In the genomic region with DNA sequence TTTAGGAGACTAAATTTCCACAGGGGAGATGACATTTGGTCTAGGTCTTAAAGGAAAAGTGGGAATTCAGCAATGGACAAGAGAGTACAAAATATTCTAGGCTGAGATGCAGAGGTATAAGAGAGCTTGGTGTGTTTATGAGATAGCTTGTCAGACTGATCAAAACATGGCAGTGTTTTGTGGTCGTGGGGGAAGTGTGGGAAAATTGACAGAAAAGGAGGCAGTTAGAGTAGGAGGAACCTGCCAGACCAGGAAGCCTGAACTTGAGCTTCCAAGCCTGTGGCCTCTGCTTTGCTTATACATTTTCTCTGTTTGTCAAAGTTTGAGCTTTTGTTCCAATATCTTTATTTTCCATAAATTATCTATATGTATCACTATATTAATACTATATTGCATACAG, we compare ENCODE assay signal across 28 cellular contexts.
"Had no signal": no experiment of that assay in that cellular context is flagged by ENCODE, and none has a peak within 500 bp of the region (broad histone marks: within the 10 kb centered on the region; RNA-seq: fewer than 3 reads in every experiment).

No MANE protein-coding gene starts in this region.

- H3K36me3 ChIP-seq: esophagus squamous epithelium, heart right ventricle, left lung, neural progenitor cell, prostate gland, right atrium auricular region, suprapubic skin, transverse colon, upper lobe of right lung, vagina had no signal

- DNase-seq: effector memory CD4-positive, alpha-beta T cell; esophagus squamous epithelium; foreskin melanocyte; glutamatergic neuron; heart right ventricle; hippocampal formation; left cardiac atrium; left lung; mesenchymal stem cell; mucosa of descending colon; naive B cell; stimulated activated CD4-positive, alpha-beta T cell treated with anti-CD3 and anti-CD28 coated beads, Interleukin-12 subunit alpha, Interleukin-12 subunit beta, amount 100 ng/mL, for 4 hours; stimulated activated CD4-positive, alpha-beta T cell treated with anti-CD3 and anti-CD28 coated beads, Interleukin-1b, Interleukin-23, amount 100 ng/mL, for 48 hours; stimulated activated CD4-positive, alpha-beta T cell treated with anti-CD3 and anti-CD28 coated beads, Interleukin-4, amount 100 ng/mL, for 1 hour; stimulated activated CD8-positive, alpha-beta memory T cell treated with anti-CD3 and anti-CD28 coated beads, Interleukin-4, amount 100 ng/mL, for 48 hours; stimulated activated naive CD4-positive, alpha-beta T cell; stimulated activated naive CD8-positive, alpha-beta T cell treated with anti-CD3 and anti-CD28 coated beads, Interleukin-15, amount 100 ng/mL, for 72 hours; transverse colon; upper lobe of right lung had no signal

- H3K9me3 ChIP-seq: esophagus squamous epithelium, heart right ventricle, left lung, mucosa of descending colon, prostate gland, right atrium auricular region, suprapubic skin, transverse colon, upper lobe of right lung, vagina had no signal

- H3K9ac ChIP-seq: neural progenitor cell, parathyroid adenoma had no signal

- H2AFZ ChIP-seq: neural progenitor cell, parathyroid adenoma had no signal

- H3K4me2 ChIP-seq: neural progenitor cell, smooth muscle cell had no signal

- H3K27ac ChIP-seq: esophagus squamous epithelium, heart right ventricle, left lung, neural progenitor cell, parathyroid adenoma, prostate gland, right atrium auricular region, suprapubic skin, transverse colon, upper lobe of right lung, vagina had no signal

- ATAC-seq: heart right ventricle; left cardiac atrium; left lung; mucosa of descending colon; natural killer cell treated with Interleukin-12 subunit alpha and Interleukin-12 subunit beta and Interleukin-15 and Interleukin-18, amount 100 ng/mL, for 72 hours; sciatic nerve; stimulated activated naive CD8-positive, alpha-beta T cell treated with anti-CD3 and anti-CD28 coated beads, Interleukin-15, amount 100 ng/mL, for 72 hours; upper lobe of right lung had no signal

- H3K4me3 ChIP-seq: esophagus squamous epithelium, heart right ventricle, left lung, mucosa of descending colon, neural progenitor cell, prostate gland, right atrium auricular region, smooth muscle cell, suprapubic skin, transverse colon, upper lobe of right lung, vagina had no signal

- H3K4me1 ChIP-seq: esophagus squamous epithelium, heart right ventricle, left lung, neural progenitor cell, prostate gland, right atrium auricular region, suprapubic skin, transverse colon, upper lobe of right lung, vagina had no signal

- H3K27me3 ChIP-seq: left lung, neural progenitor cell, right atrium auricular region, suprapubic skin, transverse colon, upper lobe of right lung, vagina had no signal

- H3K79me2 ChIP-seq: parathyroid adenoma had no signal
